15 cellular contexts compared by ENCODE assay signal in genomic region chr14:101969480-101969879, GRCh38. TPM values are rescaled to one million over a fixed set of nuclear protein-coding genes. Genes with fewer than 3 reads are reported as not detected.
DNase-seq lines count a peak whose midpoint lies in the region; ATAC-seq and TF ChIP-seq lines count a peak whose summit lies in the region.
"Had no signal": no experiment of that assay in that cellular context is flagged by ENCODE, and none has a peak within 500 bp of the region (broad histone marks: within the 10 kb centered on the region; RNA-seq: fewer than 3 reads in every experiment).

No MANE protein-coding gene starts in this region.

- H3K27me3 Mint-ChIP-seq in activated naive CD4-positive, alpha-beta T cell treated with anti-CD3 and anti-CD28 coated beads for 36 hours (ENCODE audit: low read depth) = no peaks in the 10 kb centered on the region
- H3K27me3 Mint-ChIP-seq in activated naive CD4-positive, alpha-beta T cell treated with anti-CD3 and anti-CD28 coated beads, Interleukin-2, amount 10 ng/mL, durations not matched to agents 7 days and 5 days = no peaks in the 10 kb centered on the region
- H3K27me3 Mint-ChIP-seq in effector memory CD8-positive, alpha-beta T cell = no peaks in the 10 kb centered on the region
- H3K27me3 Mint-ChIP-seq: activated CD4-positive, alpha-beta T cell treated with anti-CD3 and anti-CD28 coated beads, Interleukin-2, amount 10 ng/mL, durations not matched to agents 24 days and 14 days had no signal

- H3K27ac ChIP-seq in PC-3 (ENCODE audit: low read length) = peak overlapping the region; percentile 19; the same call in 1 of the 2 replicates
- H3K27ac ChIP-seq in subcutaneous abdominal adipose tissue (ENCODE audit: low read depth, low read length) = peak overlapping the region; percentile 22

- no peak overlapping the region for H3K4me3 ChIP-seq in PC-3 (ENCODE audit: low read length)
- H3K4me3 ChIP-seq in subcutaneous abdominal adipose tissue (ENCODE audit: low read depth in 1 of 5, low read length in 5 of 5) = no peak overlapping the region
- H3K4me3 ChIP-seq: MG63 had no signal

- peak overlapping the region; percentile 30 for H3K4me2 ChIP-seq in PC-3 (ENCODE audit: low read length)

- BruUV-seq in PC-3 (replicated peaks; lab: Mats Ljungman, UMichigan) = no TSS peak

- H4K20me1 ChIP-seq in PC-3 (ENCODE audit: low read length) = peaks cover 13% of the 10 kb centered on the region; the same call in 1 of the 2 replicates

- peaks cover 8% of the 10 kb centered on the region for H3F3A ChIP-seq in PC-3 (ENCODE audit: low read length, unreplicated experiment)

- H3K27me3 ChIP-seq in PC-3 (ENCODE audit: low read length) (no peaks in the 10 kb centered on the region), subcutaneous abdominal adipose tissue (ENCODE audit: control insufficient read depth in 5 of 5, insufficient read depth in 4 of 5, low read length in 5 of 5) (no peaks in the 10 kb centered on the region)
- H3K27me3 ChIP-seq: MG63 had no signal

- POLR2A ChIA-PET in PC-3 (lab: Charles Lee; ENCODE audit: unreplicated experiment) = no interaction called here

- no peak for DNase-seq in activated naive CD4-positive, alpha-beta T cell treated with anti-CD3 and anti-CD28 coated beads for 36 hours
- DNase-seq in activated naive CD4-positive, alpha-beta T cell treated with anti-CD3 and anti-CD28 coated beads, Interleukin-2, amount 10 ng/mL, durations not matched to agents 7 days and 5 days = no peak
- DNase-seq in PC-3 = no peak
- no peak for DNase-seq in effector memory CD8-positive, alpha-beta T cell
- DNase-seq in GOT3 (lab: John Stamatoyannopoulos, UW) = no peak
- DNase-seq in NCI-H1092 (lab: John Stamatoyannopoulos, UW) = no peak
- no peak for DNase-seq in Ammon's horn (ENCODE audit: low spot score)
- DNase-seq: activated CD4-positive, alpha-beta T cell treated with anti-CD3 and anti-CD28 coated beads, Interleukin-2, amount 10 ng/mL, durations not matched to agents 24 days and 14 days; activated effector memory CD4-positive, alpha-beta T cell treated with Interleukin-2 at 50 U/mL for 16 hours; MG63; NCI-H2081 treated with DMSO at 0.1 percent for 48 hours; SIG-M5; stimulated activated CD4-positive, alpha-beta T cell treated with anti-CD3 and anti-CD28 coated beads, Interleukin-15, amount 100 ng/mL, for 24 hours had no signal

- H3K4me1 ChIP-seq in PC-3 (ENCODE audit: insufficient read depth, low read length) (peaks cover 57% of the 10 kb centered on the region), subcutaneous abdominal adipose tissue (ENCODE audit: control insufficient read depth in 5 of 5, insufficient read depth in 5 of 5, low read length in 5 of 5) (peaks cover 6 to 53% (median 44%) of the 10 kb centered on the region in 5 donors)

- TF ChIP-seq CTCF in PC-3 (conservative IDR thresholded peaks at IDR 0.05; ENCODE audit: low read depth, low read length) = no peak

- peaks cover 7% of the 10 kb centered on the region for H3K36me3 Mint-ChIP-seq in activated naive CD4-positive, alpha-beta T cell treated with anti-CD3 and anti-CD28 coated beads for 36 hours (ENCODE audit: low read depth)
- H3K36me3 Mint-ChIP-seq in activated naive CD4-positive, alpha-beta T cell treated with anti-CD3 and anti-CD28 coated beads, Interleukin-2, amount 10 ng/mL, durations not matched to agents 7 days and 5 days = peaks cover 20% of the 10 kb centered on the region
- peaks cover 23% of the 10 kb centered on the region for H3K36me3 Mint-ChIP-seq in effector memory CD8-positive, alpha-beta T cell (ENCODE audit: insufficient read depth)

- CTCF ChIA-PET in activated naive CD4-positive, alpha-beta T cell treated with anti-CD3 and anti-CD28 coated beads for 36 hours (lab: Charles Lee) = interaction anchor here (1.1 kb wide), 1 partner anchor 199 kb away, joined by 4 read pairs; no protein-coding TSS in a partner anchor
- CTCF ChIA-PET in activated naive CD4-positive, alpha-beta T cell treated with anti-CD3 and anti-CD28 coated beads, Interleukin-2, amount 10 ng/mL, durations not matched to agents 7 days and 5 days (lab: Charles Lee) = interaction anchor here (2.2 kb wide), 1 partner anchor 10 kb away, joined by 5 read pairs; no protein-coding TSS in a partner anchor
- CTCF ChIA-PET in PC-3 (lab: Charles Lee) = no interaction called here

- peak overlapping the region; percentile 11 for H3K27ac Mint-ChIP-seq in activated naive CD4-positive, alpha-beta T cell treated with anti-CD3 and anti-CD28 coated beads for 36 hours
- H3K27ac Mint-ChIP-seq in activated naive CD4-positive, alpha-beta T cell treated with anti-CD3 and anti-CD28 coated beads, Interleukin-2, amount 10 ng/mL, durations not matched to agents 7 days and 5 days = no peak overlapping the region
- peak overlapping the region; percentile 13 for H3K27ac Mint-ChIP-seq in effector memory CD8-positive, alpha-beta T cell
- H3K27ac Mint-ChIP-seq: activated CD4-positive, alpha-beta T cell treated with anti-CD3 and anti-CD28 coated beads, Interleukin-2, amount 10 ng/mL, durations not matched to agents 24 days and 14 days had no signal

- H3K79me2 ChIP-seq in PC-3 (ENCODE audit: low read length) = peaks cover 96% of the 10 kb centered on the region

- H3K9ac ChIP-seq in PC-3 (ENCODE audit: low read length) = no peak overlapping the region
- H3K9ac ChIP-seq in subcutaneous abdominal adipose tissue (ENCODE audit: low read length in 5 of 5) = peak overlapping the region in 1 of 5 donors; percentile 52

- ATAC-seq in PC-3 = no peak
- no peak for ATAC-seq in effector memory CD8-positive, alpha-beta T cell (replicated peaks)
- ATAC-seq: left lobe of liver had no signal

- no peak overlapping the region for H2AFZ ChIP-seq in PC-3 (ENCODE audit: low read length)

- intact Hi-C loops in activated naive CD4-positive, alpha-beta T cell treated with anti-CD3 and anti-CD28 coated beads for 36 hours (cut with micrococcal nuclease) = loop anchor here (10.0 kb wide), 2 partner anchors 235 to 625 kb away; partner anchors contain the start of gene RCOR1
- intact Hi-C loops in PC-3 (cut with micrococcal nuclease) = no loop called here

- no peak overlapping the region for H3K4me3 Mint-ChIP-seq in activated naive CD4-positive, alpha-beta T cell treated with anti-CD3 and anti-CD28 coated beads for 36 hours
- H3K4me3 Mint-ChIP-seq in activated naive CD4-positive, alpha-beta T cell treated with anti-CD3 and anti-CD28 coated beads, Interleukin-2, amount 10 ng/mL, durations not matched to agents 7 days and 5 days = no peak overlapping the region
- no peak overlapping the region for H3K4me3 Mint-ChIP-seq in effector memory CD8-positive, alpha-beta T cell
- H3K4me3 Mint-ChIP-seq: activated CD4-positive, alpha-beta T cell treated with anti-CD3 and anti-CD28 coated beads, Interleukin-2, amount 10 ng/mL, durations not matched to agents 24 days and 14 days had no signal

- H3K9me3 ChIP-seq in PC-3 (ENCODE audit: low read length) (no peaks in the 10 kb centered on the region), subcutaneous abdominal adipose tissue (ENCODE audit: control insufficient read depth in 5 of 5, low read length in 5 of 5) (no peaks in the 10 kb centered on the region)
- H3K9me3 ChIP-seq: MG63 had no signal

- H3K9me2 ChIP-seq in PC-3 (replicated peaks; ENCODE audit: low read length) = no peaks in the 10 kb centered on the region

- H3K4me1 Mint-ChIP-seq in activated naive CD4-positive, alpha-beta T cell treated with anti-CD3 and anti-CD28 coated beads for 36 hours (ENCODE audit: low read depth) = peaks cover 44% of the 10 kb centered on the region
- H3K4me1 Mint-ChIP-seq in activated naive CD4-positive, alpha-beta T cell treated with anti-CD3 and anti-CD28 coated beads, Interleukin-2, amount 10 ng/mL, durations not matched to agents 7 days and 5 days = peaks cover 39% of the 10 kb centered on the region
- H3K4me1 Mint-ChIP-seq in effector memory CD8-positive, alpha-beta T cell (ENCODE audit: low read depth in 2 of 2) = peaks cover 24 to 52% of the 10 kb centered on the region in 2 donors

- no peaks in the 10 kb centered on the region for H3K9me3 Mint-ChIP-seq in activated naive CD4-positive, alpha-beta T cell treated with anti-CD3 and anti-CD28 coated beads for 36 hours
- no peaks in the 10 kb centered on the region for H3K9me3 Mint-ChIP-seq in activated naive CD4-positive, alpha-beta T cell treated with anti-CD3 and anti-CD28 coated beads, Interleukin-2, amount 10 ng/mL, durations not matched to agents 7 days and 5 days
- H3K9me3 Mint-ChIP-seq in effector memory CD8-positive, alpha-beta T cell = no peaks in the 10 kb centered on the region
- H3K9me3 Mint-ChIP-seq: activated CD4-positive, alpha-beta T cell treated with anti-CD3 and anti-CD28 coated beads, Interleukin-2, amount 10 ng/mL, durations not matched to agents 24 days and 14 days had no signal

- peaks cover 26% of the 10 kb centered on the region for H3K36me3 ChIP-seq in PC-3 (ENCODE audit: low read depth, low read length)
- H3K36me3 ChIP-seq in subcutaneous abdominal adipose tissue (ENCODE audit: control insufficient read depth in 5 of 5, insufficient read depth in 5 of 5, low read length in 5 of 5) = peaks cover 0 to 9% (median 5%) of the 10 kb centered on the region in 5 donors

RNA-seq across cellular contexts. Expression of gene DYNC1H1, which starts 5.1 kb away (rescaled TPM):
- 100 to 1,000 TPM; 207 to 208 TPM for total RNA-seq in activated naive CD4-positive, alpha-beta T cell treated with anti-CD3 and anti-CD28 coated beads for 36 hours
- total RNA-seq in PC-3 (2014; rRNA removed) = 606 and 701 TPM in 2 replicates
